Comparison of ENCODE assay signal across 25 cellular contexts in the genomic region with DNA sequence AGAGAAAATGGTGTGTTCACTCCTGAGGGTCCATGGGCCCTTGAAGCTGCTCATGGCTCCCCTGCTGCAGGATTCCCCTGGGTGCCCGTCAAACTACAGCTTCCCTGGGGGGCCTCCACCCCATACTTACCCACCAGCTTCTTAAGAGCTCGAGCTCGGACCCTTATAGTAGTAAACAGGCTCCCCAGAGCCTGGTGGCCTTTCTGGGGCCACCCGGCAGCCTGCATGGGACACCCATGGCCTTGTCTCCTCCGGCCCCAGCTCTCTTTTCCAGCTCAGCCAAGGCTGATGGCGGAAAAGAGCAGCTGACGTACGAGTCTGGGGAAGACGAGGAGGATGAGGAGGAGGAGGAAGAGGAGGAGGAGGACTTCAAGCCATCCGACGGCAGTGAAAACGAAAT. TPM values are rescaled to one million over a fixed set of nuclear protein-coding genes. Genes with fewer than 3 reads are reported as not detected.
DNase-seq lines count a peak whose midpoint lies in the region; ATAC-seq and TF ChIP-seq lines count a peak whose summit lies in the region.
"Had no signal": no experiment of that assay in that cellular context is flagged by ENCODE, and none has a peak within 500 bp of the region (broad histone marks: within the 10 kb centered on the region; RNA-seq: fewer than 3 reads in every experiment).

No MANE protein-coding gene starts in this region.

- peak overlapping the region; percentile 45 for H3K9ac ChIP-seq in BLaER1
- H3K9ac ChIP-seq: KMS-11 had no signal

- peak overlapping the region; percentile 57 for H3K27ac Mint-ChIP-seq in activated CD4-positive, alpha-beta memory T cell treated with anti-CD3 and anti-CD28 coated beads, Interleukin-2, amount 10 ng/mL, durations not matched to agents 7 days and 5 days
- H3K27ac Mint-ChIP-seq in activated CD4-positive, alpha-beta memory T cell treated with anti-CD3 and anti-CD28 coated beads for 36 hours: no peak overlapping the region
- H3K27ac Mint-ChIP-seq in WTC11: no peak overlapping the region; the same call in 1 of the 2 replicates
- H3K27ac Mint-ChIP-seq: T-helper 17 cell had no signal

- H3K4me3 ChIP-seq in BLaER1 (no peak overlapping the region), body of pancreas (no peak overlapping the region)
- H3K4me3 ChIP-seq: hepatocyte, SK-N-MC, transverse colon had no signal

- H3K4me1 ChIP-seq in BLaER1: peaks cover 77% of the 10 kb centered on the region
- peaks cover 91% of the 10 kb centered on the region for H3K4me1 ChIP-seq in body of pancreas
- H3K4me1 ChIP-seq: transverse colon had no signal

- no peaks in the 10 kb centered on the region for H3K9me3 ChIP-seq in BLaER1
- H3K9me3 ChIP-seq in KOPT-K1 (ENCODE audit: insufficient read depth, low read length, poor library complexity, severe bottlenecking): no peaks in the 10 kb centered on the region
- no peaks in the 10 kb centered on the region for H3K9me3 ChIP-seq in body of pancreas
- H3K9me3 ChIP-seq: transverse colon had no signal

- no peak overlapping the region for H3K4me3 Mint-ChIP-seq in activated CD4-positive, alpha-beta memory T cell treated with anti-CD3 and anti-CD28 coated beads, Interleukin-2, amount 10 ng/mL, durations not matched to agents 7 days and 5 days
- H3K4me3 Mint-ChIP-seq in activated CD4-positive, alpha-beta memory T cell treated with anti-CD3 and anti-CD28 coated beads for 36 hours: no peak overlapping the region
- no peak overlapping the region for H3K4me3 Mint-ChIP-seq in WTC11
- H3K4me3 Mint-ChIP-seq: natural killer cell treated with Interleukin-12 subunit alpha and Interleukin-12 subunit beta and Interleukin-15 and Interleukin-18, amount 100 ng/mL, for 72 hours; T-helper 17 cell had no signal

- intact Hi-C loops in activated CD4-positive, alpha-beta memory T cell treated with anti-CD3 and anti-CD28 coated beads for 36 hours (cut with micrococcal nuclease): no loop called here
- intact Hi-C loops in body of pancreas (cut with DNase I): no loop called here

- TF ChIP-seq CTCF in body of pancreas (IDR thresholded peaks at IDR 0.05) (no peak), WTC11 (IDR thresholded peaks at IDR 0.05) (no peak)

- peaks cover 37% of the 10 kb centered on the region for H3K36me3 Mint-ChIP-seq in activated CD4-positive, alpha-beta memory T cell treated with anti-CD3 and anti-CD28 coated beads, Interleukin-2, amount 10 ng/mL, durations not matched to agents 7 days and 5 days (ENCODE audit: low read depth)
- peaks cover 25% of the 10 kb centered on the region for H3K36me3 Mint-ChIP-seq in activated CD4-positive, alpha-beta memory T cell treated with anti-CD3 and anti-CD28 coated beads for 36 hours
- peaks cover 29% of the 10 kb centered on the region for H3K36me3 Mint-ChIP-seq in WTC11
- H3K36me3 Mint-ChIP-seq: natural killer cell treated with Interleukin-12 subunit alpha and Interleukin-12 subunit beta and Interleukin-15 and Interleukin-18, amount 100 ng/mL, for 72 hours had no signal

- POLR2A ChIA-PET in activated CD4-positive, alpha-beta memory T cell treated with anti-CD3 and anti-CD28 coated beads, Interleukin-2, amount 10 ng/mL, durations not matched to agents 7 days and 5 days (lab: Charles Lee): interaction anchor here (1.7 to 2.0 kb wide), 2 partner anchors 27 to 87 kb away, joined by 9 to 11 read pairs; a partner anchor contains a TSS
- POLR2A ChIA-PET in activated CD4-positive, alpha-beta memory T cell treated with anti-CD3 and anti-CD28 coated beads for 36 hours (lab: Charles Lee): interaction anchor here (1.4 kb wide), 1 partner anchor 10 kb away, joined by 3 read pairs; no protein-coding TSS in a partner anchor
- POLR2A ChIA-PET in WTC11 (lab: Charles Lee): no interaction called here

- H3K36me3 ChIP-seq in BLaER1: peaks cover 52% of the 10 kb centered on the region
- peaks cover 62% of the 10 kb centered on the region for H3K36me3 ChIP-seq in KOPT-K1 (ENCODE audit: insufficient read depth, low read length)
- peaks cover 0 to 4% of the 10 kb centered on the region in 2 donors for H3K36me3 ChIP-seq in body of pancreas (replicated peaks in 1 of 2; ENCODE audit: insufficient read depth in 1 of 2, low read depth in 2 of 2)

- peak overlapping the region; percentile 77 for H3K27ac ChIP-seq in BLaER1
- peak overlapping the region; percentile 60 for H3K27ac ChIP-seq in KOPT-K1 (ENCODE audit: low read depth, low read length, poor library complexity, severe bottlenecking)
- peak overlapping the region; percentile 17 to 98 (median 95) for H3K27ac ChIP-seq in body of pancreas
- H3K27ac ChIP-seq: hepatocyte, KMS-11, SK-N-MC, transverse colon had no signal

- peak overlapping the region; percentile 95 for H3K4me2 ChIP-seq in BLaER1
- H3K4me2 ChIP-seq: hepatocyte had no signal

- H3K4me1 Mint-ChIP-seq in activated CD4-positive, alpha-beta memory T cell treated with anti-CD3 and anti-CD28 coated beads, Interleukin-2, amount 10 ng/mL, durations not matched to agents 7 days and 5 days: peaks cover 48% of the 10 kb centered on the region
- peaks cover 30% of the 10 kb centered on the region for H3K4me1 Mint-ChIP-seq in activated CD4-positive, alpha-beta memory T cell treated with anti-CD3 and anti-CD28 coated beads for 36 hours (ENCODE audit: low read depth)
- H3K4me1 Mint-ChIP-seq in WTC11: peaks cover 30% of the 10 kb centered on the region

- H3K27me3 ChIP-seq in BLaER1 (no peaks in the 10 kb centered on the region), body of pancreas (no peaks in the 10 kb centered on the region)
- H3K27me3 ChIP-seq: hepatocyte, transverse colon had no signal

- no peaks in the 10 kb centered on the region for H3K27me3 Mint-ChIP-seq in activated CD4-positive, alpha-beta memory T cell treated with anti-CD3 and anti-CD28 coated beads, Interleukin-2, amount 10 ng/mL, durations not matched to agents 7 days and 5 days
- no peaks in the 10 kb centered on the region for H3K27me3 Mint-ChIP-seq in activated CD4-positive, alpha-beta memory T cell treated with anti-CD3 and anti-CD28 coated beads for 36 hours
- H3K27me3 Mint-ChIP-seq in WTC11 (ENCODE audit: low read depth): no peaks in the 10 kb centered on the region
- H3K27me3 Mint-ChIP-seq: natural killer cell treated with Interleukin-12 subunit alpha and Interleukin-12 subunit beta and Interleukin-15 and Interleukin-18, amount 100 ng/mL, for 72 hours; T-helper 17 cell had no signal

- peaks cover 32% of the 10 kb centered on the region for H4K20me1 ChIP-seq in BLaER1

- no peak for DNase-seq in activated CD4-positive, alpha-beta memory T cell treated with anti-CD3 and anti-CD28 coated beads, Interleukin-2, amount 10 ng/mL, durations not matched to agents 7 days and 5 days
- no peak for DNase-seq in activated CD4-positive, alpha-beta memory T cell treated with anti-CD3 and anti-CD28 coated beads for 36 hours
- no peak for DNase-seq in body of pancreas
- no peak for DNase-seq in LoVo (ENCODE audit: low spot score)
- no peak for DNase-seq in WTC11 (ENCODE audit: low spot score)
- DNase-seq: ACHN; activated CD4-positive, alpha-beta T cell treated with anti-CD3 and anti-CD28 coated beads for 4 hours; activated effector memory CD4-positive, alpha-beta T cell treated with Interleukin-2 at 50 U/mL for 16 hours; amygdala; COR-L47; DMS53; NCI-H1436; NCI-H226; NCI-H526 treated with DMSO at 0.1 percent for 48 hours; NK-92 treated with Interleukin-12 subunit alpha and Interleukin-12 subunit beta, amount 100 ng/mL, for 24 hours; stimulated activated CD4-positive, alpha-beta T cell treated with anti-CD3 and anti-CD28 coated beads, Interleukin-4, amount 100 ng/mL, for 24 hours; T-helper 17 cell; transverse colon had no signal

- CTCF ChIA-PET in activated CD4-positive, alpha-beta memory T cell treated with anti-CD3 and anti-CD28 coated beads, Interleukin-2, amount 10 ng/mL, durations not matched to agents 7 days and 5 days (lab: Charles Lee): interaction anchor here (0.7 to 3.2 kb wide), 3 partner anchors 25 to 87 kb away, joined by 3 to 19 read pairs (median 3); no protein-coding TSS in a partner anchor
- CTCF ChIA-PET in activated CD4-positive, alpha-beta memory T cell treated with anti-CD3 and anti-CD28 coated beads for 36 hours (lab: Charles Lee): interaction anchor here (0.7 kb wide), 1 partner anchor 429 kb away, joined by 3 read pairs; no protein-coding TSS in a partner anchor
- CTCF ChIA-PET in WTC11 (lab: Charles Lee): interaction anchor here (1.9 kb wide), 1 partner anchor 35 kb away, joined by 5 read pairs; no protein-coding TSS in a partner anchor

- ATAC-seq in body of pancreas (no peak), esophagus mucosa (no peak), WTC11 (no peak)

- WGBS in body of pancreas, 2 donors: 85 to 92% methylated on average over 10 to 11 of the region's 12 CpGs

- no peak for TF ChIP-seq POLR2A in body of pancreas (IDR thresholded peaks at IDR 0.05)

- H3K9me3 Mint-ChIP-seq in activated CD4-positive, alpha-beta memory T cell treated with anti-CD3 and anti-CD28 coated beads, Interleukin-2, amount 10 ng/mL, durations not matched to agents 7 days and 5 days: no peaks in the 10 kb centered on the region
- no peaks in the 10 kb centered on the region for H3K9me3 Mint-ChIP-seq in activated CD4-positive, alpha-beta memory T cell treated with anti-CD3 and anti-CD28 coated beads for 36 hours
- H3K9me3 Mint-ChIP-seq in WTC11: no peaks in the 10 kb centered on the region
- H3K9me3 Mint-ChIP-seq: natural killer cell treated with Interleukin-12 subunit alpha and Interleukin-12 subunit beta and Interleukin-15 and Interleukin-18, amount 100 ng/mL, for 72 hours had no signal

TF ChIP-seq in WTC11, 78 proteins besides CTCF, POLR2A, EP300 and RAD21:
- no peak for TF ChIP-seq ZNF263 (CRISPR knock-in tag; IDR thresholded peaks at IDR 0.05; ENCODE audit: low read depth)
- TF ChIP-seq ZNF317 (CRISPR knock-in tag; IDR thresholded peaks at IDR 0.05; ENCODE audit: borderline replicate concordance, low read depth): no peak
- no peak for TF ChIP-seq GRHL2 (CRISPR knock-in tag; IDR thresholded peaks at IDR 0.05; ENCODE audit: insufficient replicate concordance, severe bottlenecking)
TF ChIP-seq in WTC11: peak in this region for 0.

RNA-seq across cellular contexts. Expression of a gene that starts 4.2 kb away (rescaled TPM):
- 1 to 10 TPM; 1.1 to 1.4 TPM for total RNA-seq in activated CD4-positive, alpha-beta memory T cell treated with anti-CD3 and anti-CD28 coated beads, Interleukin-2, amount 10 ng/mL, durations not matched to agents 7 days and 5 days
- 1 to 10 TPM in 1 of 2 experiments, under 1 TPM in 1; 0.88 to 1.0 TPM for total RNA-seq in activated CD4-positive, alpha-beta memory T cell treated with anti-CD3 and anti-CD28 coated beads for 36 hours
- 1,000 to 10,000 TPM; 8,438 to 9,209 TPM for total RNA-seq in body of pancreas
- total RNA-seq in esophagus mucosa: 2.4 TPM
- total RNA-seq in WTC11 (2021): 6.6 to 10.4 TPM (median 8.1 TPM) in 3 replicates

RNA-seq across cellular contexts. Expression of a gene that starts 26.8 kb away (rescaled TPM):
- total RNA-seq in activated CD4-positive, alpha-beta memory T cell treated with anti-CD3 and anti-CD28 coated beads, Interleukin-2, amount 10 ng/mL, durations not matched to agents 7 days and 5 days: 10 to 100 TPM; 66.8 to 67.3 TPM
- total RNA-seq in activated CD4-positive, alpha-beta memory T cell treated with anti-CD3 and anti-CD28 coated beads for 36 hours: 10 to 100 TPM; 80.3 to 81.2 TPM
- total RNA-seq in body of pancreas (10 to 100 TPM; 43.1 to 57.7 TPM), esophagus mucosa (33.6 TPM), WTC11 (2021) (86.6 to 104 TPM (median 87.6 TPM) in 3 replicates)

Comparison
In these comparisons a context has a peak if more than half of its experiments do, and no peak if none do; other contexts are left out.
1. RNA of a gene that starts 4.2 kb away (total RNA-seq): 8,438 to 9,209 TPM in body of pancreas; 6.6 to 10.4 TPM in WTC11, 2.4 TPM in esophagus mucosa (single experiment), 1.1 to 1.4 TPM in activated CD4-positive, alpha-beta memory T cell treated with anti-CD3 and anti-CD28 coated beads, Interleukin-2, amount 10 ng/mL, durations not matched to agents 7 days and 5 days and 0.88 to 1.0 TPM in activated CD4-positive, alpha-beta memory T cell treated with anti-CD3 and anti-CD28 coated beads for 36 hours; every median in the first group is over 100 times any median in the second.
2. Peak in every context shown above with its lines, with median percentiles within 50 percentile points of each other: H3K27ac ChIP-seq.